25 cellular contexts compared by ENCODE assay signal in genomic region chr19:40374084-40374483, GRCh38. TPM values are rescaled to one million over a fixed set of nuclear protein-coding genes. Genes with fewer than 3 reads are reported as not detected.
"Had no signal": no experiment of that assay in that cellular context is flagged by ENCODE, and none has a peak within 500 bp of the region (broad histone marks: within the 10 kb centered on the region; RNA-seq: fewer than 3 reads in every experiment).

No MANE protein-coding gene starts in this region.

- H3K9me3 Mint-ChIP-seq: activated CD4-positive, alpha-beta T cell treated with anti-CD3 and anti-CD28 coated beads, Interleukin-2, amount 10 ng/mL, durations not matched to agents 24 days and 14 days; activated naive CD4-positive, alpha-beta T cell treated with anti-CD3 and anti-CD28 coated beads, Interleukin-2, amount 50 U/mL, for 24 hours; brain; central memory CD8-positive, alpha-beta T cell; T-helper 1 cell treated with Interleukin-12 subunit alpha and Interleukin-12 subunit beta and Interleukin-4 antibody, amounts not matched to agents 30 μg/mL and 1 μg/mL, for 36 hours; WTC11 had no signal

- H3K4me3 ChIP-seq: Peyer's patch, SJCRH30 had no signal

- H3K4me1 ChIP-seq: Peyer's patch, SJCRH30 had no signal

- H3K4me1 Mint-ChIP-seq: activated naive CD4-positive, alpha-beta T cell treated with anti-CD3 and anti-CD28 coated beads, Interleukin-2, amount 50 U/mL, for 24 hours; brain; central memory CD8-positive, alpha-beta T cell; WTC11 had no signal

- H3K27ac Mint-ChIP-seq: activated naive CD4-positive, alpha-beta T cell treated with anti-CD3 and anti-CD28 coated beads, Interleukin-2, amount 50 U/mL, for 24 hours; T-helper 1 cell treated with Interleukin-12 subunit alpha and Interleukin-12 subunit beta and Interleukin-4 antibody, amounts not matched to agents 30 μg/mL and 1 μg/mL, for 36 hours; WTC11 had no signal

- H3K27ac ChIP-seq: Peyer's patch, RWPE1, SJCRH30 had no signal

- H3K9me3 ChIP-seq: Peyer's patch, SJCRH30 had no signal

- ATAC-seq: WTC11 had no signal

- H3K4me3 Mint-ChIP-seq: activated CD4-positive, alpha-beta T cell treated with anti-CD3 and anti-CD28 coated beads, Interleukin-2, amount 10 ng/mL, durations not matched to agents 24 days and 14 days; activated naive CD4-positive, alpha-beta T cell treated with anti-CD3 and anti-CD28 coated beads, Interleukin-2, amount 50 U/mL, for 24 hours; brain; central memory CD8-positive, alpha-beta T cell; T-helper 1 cell treated with Interleukin-12 subunit alpha and Interleukin-12 subunit beta and Interleukin-4 antibody, amounts not matched to agents 30 μg/mL and 1 μg/mL, for 36 hours; WTC11 had no signal

- H3K27me3 Mint-ChIP-seq: activated CD4-positive, alpha-beta T cell treated with anti-CD3 and anti-CD28 coated beads, Interleukin-2, amount 10 ng/mL, durations not matched to agents 24 days and 14 days; activated naive CD4-positive, alpha-beta T cell treated with anti-CD3 and anti-CD28 coated beads, Interleukin-2, amount 50 U/mL, for 24 hours; central memory CD8-positive, alpha-beta T cell had no signal

- H3K27me3 ChIP-seq: Peyer's patch, SJCRH30 had no signal

- DNase-seq: activated CD4-positive, alpha-beta T cell treated with anti-CD3 and anti-CD28 coated beads for 1 hour; activated CD4-positive, alpha-beta T cell treated with anti-CD3 and anti-CD28 coated beads, Interleukin-2, amount 10 ng/mL, durations not matched to agents 24 days and 14 days; activated CD4-positive, alpha-beta T cell treated with anti-CD3 and anti-CD28 coated beads, Interleukin-2, amount 50 U/mL, for 48 hours; activated effector memory CD4-positive, alpha-beta T cell treated with Interleukin-2 at 50 U/mL for 16 hours; activated naive CD4-positive, alpha-beta T cell; activated T-cell treated with anti-CD3 and anti-CD28 coated beads for 4 hours; amygdala; MM.1S; NCI-H1105; NCI-H1436; NCI-H1694 treated with DMSO at 0.1 percent for 48 hours; NCI-H2029 treated with DMSO at 0.1 percent for 48 hours; NCI-H510A treated with DMSO at 0.1 percent for 48 hours; NCI-H69; Peyer's patch; Right ventricle myocardium superior; SJCRH30; T-helper 9 cell had no signal

RNA-seq across cellular contexts. Expression of gene HIPK4, which starts 15.9 kb away (rescaled TPM):
- total RNA-seq: activated CD4-positive, alpha-beta T cell treated with anti-CD3 and anti-CD28 coated beads, Interleukin-2, amount 10 ng/mL, durations not matched to agents 24 days and 14 days; astrocyte; Peyer's patch; Right ventricle myocardium superior had no signal
